ENCODE assay signal across 17 cellular contexts in genomic region chr4:7632971-7633370, GRCh38.
"Had no signal": no experiment of that assay in that cellular context is flagged by ENCODE, and none has a peak within 500 bp of the region (broad histone marks: within the 10 kb centered on the region; RNA-seq: fewer than 3 reads in every experiment).

No MANE protein-coding gene starts in this region.

- H3K4me3 Mint-ChIP-seq: memory B cell; stimulated activated naive B cell treated with anti-CD40 and anti-IgM and Interleukin-4, amounts not matched to agents 10 μg/mL and 1 μg/mL and 100 μg/mL, for 72 hours; stimulated activated naive CD8-positive, alpha-beta T cell treated with anti-CD3 and anti-CD28 coated beads, Interleukin-15, amount 100 ng/mL, for 72 hours had no signal

- H3K9me3 ChIP-seq: gastrocnemius medialis, left ventricle myocardium inferior, lower lobe of right lung, testis, transverse colon had no signal

- ATAC-seq: esophagus mucosa; gastrocnemius medialis; lower lobe of right lung; sciatic nerve; stimulated activated naive B cell treated with anti-CD40 and anti-IgM and Interleukin-4, amounts not matched to agents 10 μg/mL and 1 μg/mL and 100 μg/mL, for 72 hours; stimulated activated naive CD8-positive, alpha-beta T cell treated with anti-CD3 and anti-CD28 coated beads, Interleukin-15, amount 100 ng/mL, for 72 hours had no signal

- DNase-seq: effector memory CD4-positive, alpha-beta T cell; gastrocnemius medialis; islet precursor cell; left ventricle myocardium inferior; lower lobe of right lung; midbrain; stimulated activated CD4-positive, alpha-beta T cell treated with anti-CD3 and anti-CD28 coated beads, Interleukin-2, amount 100 ng/mL, for 24 hours; stimulated activated CD4-positive, alpha-beta T cell treated with anti-CD3 and anti-CD28 coated beads, Interleukin-4, amount 100 ng/mL, for 4 hours; stimulated activated naive B cell treated with anti-CD40 and anti-IgM and Interleukin-4, amounts not matched to agents 10 μg/mL and 1 μg/mL and 100 μg/mL, for 72 hours; stimulated activated naive CD8-positive, alpha-beta T cell treated with anti-CD3 and anti-CD28 coated beads, Interleukin-15, amount 100 ng/mL, for 72 hours; testis; transverse colon had no signal

- H3K4me1 ChIP-seq: gastrocnemius medialis, parathyroid adenoma, testis had no signal

- H3K4me3 ChIP-seq: gastrocnemius medialis, left ventricle myocardium inferior, lower lobe of right lung, skin epidermis, testis, transverse colon had no signal

- H3K4me1 Mint-ChIP-seq: memory B cell; stimulated activated naive B cell treated with anti-CD40 and anti-IgM and Interleukin-4, amounts not matched to agents 10 μg/mL and 1 μg/mL and 100 μg/mL, for 72 hours; stimulated activated naive CD8-positive, alpha-beta T cell treated with anti-CD3 and anti-CD28 coated beads, Interleukin-15, amount 100 ng/mL, for 72 hours had no signal

- H3K36me3 ChIP-seq: gastrocnemius medialis, left ventricle myocardium inferior, lower lobe of right lung, transverse colon had no signal

- H3K27ac Mint-ChIP-seq: memory B cell; stimulated activated naive B cell treated with anti-CD40 and anti-IgM and Interleukin-4, amounts not matched to agents 10 μg/mL and 1 μg/mL and 100 μg/mL, for 72 hours had no signal

- H3K27ac ChIP-seq: gastrocnemius medialis, left ventricle myocardium inferior, lower lobe of right lung, parathyroid adenoma, skin epidermis, testis, transverse colon had no signal

- H3K27me3 ChIP-seq: testis, transverse colon had no signal
